ENCODE assay signal across 31 cellular contexts in the genomic region with DNA sequence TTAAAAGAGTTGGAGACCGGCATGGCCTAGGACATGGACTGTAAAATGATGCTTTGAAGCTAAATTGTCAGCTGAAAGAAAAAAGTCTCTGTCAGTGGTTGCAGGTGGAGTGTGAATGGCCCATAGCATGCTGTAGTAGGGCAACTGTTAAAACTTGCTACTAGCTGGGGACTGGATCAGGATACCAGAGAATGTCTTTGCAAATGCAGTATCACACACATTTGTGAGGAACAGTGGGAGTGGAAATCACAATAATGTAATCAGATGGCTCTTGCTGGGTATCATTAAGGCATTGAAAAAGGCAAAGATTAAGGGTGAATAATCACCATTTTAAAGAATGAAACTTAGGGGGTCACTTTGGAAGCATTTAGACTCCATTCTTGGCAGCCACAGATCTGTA.
"Had no signal": no experiment of that assay in that cellular context is flagged by ENCODE, and none has a peak within 500 bp of the region (broad histone marks: within the 10 kb centered on the region; RNA-seq: fewer than 3 reads in every experiment).

No MANE protein-coding gene starts in this region.

- H3K4me1 ChIP-seq: adrenal gland, body of pancreas, breast epithelium had no signal

- H3K27ac Mint-ChIP-seq: activated CD4-positive, alpha-beta memory T cell treated with anti-CD3 and anti-CD28 coated beads, Interleukin-2, amount 10 ng/mL, durations not matched to agents 7 days and 5 days; activated CD4-positive, alpha-beta T cell treated with anti-CD3 and anti-CD28 coated beads for 36 hours; activated CD4-positive, alpha-beta T cell treated with anti-CD3 and anti-CD28 coated beads, Interleukin-2, amount 10 ng/mL, durations not matched to agents 7 days and 5 days; activated naive CD4-positive, alpha-beta T cell treated with anti-CD3 and anti-CD28 coated beads for 36 hours; activated naive CD4-positive, alpha-beta T cell treated with anti-CD3 and anti-CD28 coated beads, Interleukin-2, amount 50 U/mL, for 72 hours; activated naive CD8-positive, alpha-beta T cell treated with anti-CD3 and anti-CD28 coated beads for 36 hours; activated T-cell treated with anti-CD3 and anti-CD28 coated beads, Interleukin-2, amount 50 U/mL, for 24 hours; activated T-helper 2 cell treated with anti-CD3 and anti-CD28 coated beads, Interferon-gamma antibody, Interleukin-2, Interleukin-4, amounts not matched to agents 10 μg/mL and 5 μg/mL and 100 μg/mL, durations not matched to agents 14 hours and 24 hours and 36 hours; T-helper 1 cell treated with Interleukin-12 subunit alpha and Interleukin-12 subunit beta and Interleukin-4 antibody, amounts not matched to agents 30 μg/mL and 1 μg/mL, for 36 hours; T-helper 2 cell treated with Interferon-gamma antibody and Interleukin-4, amounts not matched to agents 5 μg/mL and 100 μg/mL, for 36 hours had no signal

- H3K4me3 Mint-ChIP-seq: activated CD4-positive, alpha-beta memory T cell treated with anti-CD3 and anti-CD28 coated beads, Interleukin-2, amount 10 ng/mL, durations not matched to agents 7 days and 5 days; activated CD4-positive, alpha-beta T cell treated with anti-CD3 and anti-CD28 coated beads for 36 hours; activated CD4-positive, alpha-beta T cell treated with anti-CD3 and anti-CD28 coated beads, Interleukin-2, amount 10 ng/mL, durations not matched to agents 7 days and 5 days; activated naive CD4-positive, alpha-beta T cell treated with anti-CD3 and anti-CD28 coated beads for 36 hours; activated naive CD8-positive, alpha-beta T cell treated with anti-CD3 and anti-CD28 coated beads for 36 hours; activated T-cell treated with anti-CD3 and anti-CD28 coated beads, Interleukin-2, amount 50 U/mL, for 24 hours; T-helper 1 cell treated with Interleukin-12 subunit alpha and Interleukin-12 subunit beta and Interleukin-4 antibody, amounts not matched to agents 30 μg/mL and 1 μg/mL, for 36 hours; T-helper 2 cell treated with Interferon-gamma antibody and Interleukin-4, amounts not matched to agents 5 μg/mL and 100 μg/mL, for 36 hours had no signal

- ATAC-seq: activated CD4-positive, alpha-beta T cell treated with anti-CD3 and anti-CD28 coated beads for 36 hours; activated CD4-positive, CD25-positive, alpha-beta regulatory T cell treated with anti-CD3 and anti-CD28 coated beads, Interleukin-2, amount 50 U/mL, for 24 hours; activated naive CD4-positive, alpha-beta T cell treated with anti-CD3 and anti-CD28 coated beads, Interleukin-2, amount 50 U/mL, for 72 hours; body of pancreas had no signal

- H3K27me3 Mint-ChIP-seq: activated CD4-positive, alpha-beta memory T cell treated with anti-CD3 and anti-CD28 coated beads, Interleukin-2, amount 10 ng/mL, durations not matched to agents 7 days and 5 days; activated CD4-positive, alpha-beta T cell treated with anti-CD3 and anti-CD28 coated beads for 36 hours; activated CD4-positive, alpha-beta T cell treated with anti-CD3 and anti-CD28 coated beads, Interleukin-2, amount 10 ng/mL, durations not matched to agents 7 days and 5 days; activated naive CD8-positive, alpha-beta T cell treated with anti-CD3 and anti-CD28 coated beads for 36 hours; activated T-cell treated with anti-CD3 and anti-CD28 coated beads, Interleukin-2, amount 50 U/mL, for 24 hours had no signal

- DNase-seq: activated CD4-positive, alpha-beta memory T cell treated with anti-CD3 and anti-CD28 coated beads, Interleukin-2, amount 10 ng/mL, durations not matched to agents 7 days and 5 days; activated CD4-positive, alpha-beta T cell treated with anti-CD3 and anti-CD28 coated beads for 1 hour; activated CD4-positive, alpha-beta T cell treated with anti-CD3 and anti-CD28 coated beads for 36 hours; activated CD4-positive, alpha-beta T cell treated with anti-CD3 and anti-CD28 coated beads for 48 hours; activated CD4-positive, alpha-beta T cell treated with anti-CD3 and anti-CD28 coated beads, Interleukin-2, amount 10 ng/mL, durations not matched to agents 7 days and 5 days; activated CD4-positive, alpha-beta T cell treated with anti-CD3 and anti-CD28 coated beads, Interleukin-2, amount 50 U/mL, for 48 hours; activated CD4-positive, CD25-positive, alpha-beta regulatory T cell; activated CD8-positive, alpha-beta memory T cell treated with anti-CD3 and anti-CD28 coated beads, Interleukin-2, amount 50 U/mL, for 4 hours; activated effector memory CD4-positive, alpha-beta T cell treated with Interleukin-2 at 50 U/mL for 16 hours; activated gamma-delta T cell; activated naive CD4-positive, alpha-beta T cell treated with anti-CD3 and anti-CD28 coated beads for 36 hours; activated naive CD4-positive, alpha-beta T cell treated with anti-CD3 and anti-CD28 coated beads, Interleukin-2, amount 50 U/mL, for 16 hours; activated naive CD8-positive, alpha-beta T cell treated with anti-CD3 and anti-CD28 coated beads for 36 hours; activated T-cell treated with anti-CD3 and anti-CD28 coated beads, Interleukin-2, amount 50 U/mL, for 24 hours; activated T-cell treated with anti-CD3 and anti-CD28 coated beads, Interleukin-2, amount 50 U/mL, for 48 hours; adrenal gland; amniotic stem cell; aorta; body of pancreas; brain microvascular endothelial cell; central memory CD4-positive, alpha-beta T cell; T-helper 1 cell; T-helper 2 cell; T-helper 9 cell had no signal

- H3K4me1 Mint-ChIP-seq: activated CD4-positive, alpha-beta memory T cell treated with anti-CD3 and anti-CD28 coated beads, Interleukin-2, amount 10 ng/mL, durations not matched to agents 7 days and 5 days; activated CD4-positive, alpha-beta T cell treated with anti-CD3 and anti-CD28 coated beads for 36 hours; activated CD4-positive, alpha-beta T cell treated with anti-CD3 and anti-CD28 coated beads, Interleukin-2, amount 10 ng/mL, durations not matched to agents 7 days and 5 days; activated naive CD8-positive, alpha-beta T cell treated with anti-CD3 and anti-CD28 coated beads for 36 hours had no signal

- H3K9me3 Mint-ChIP-seq: activated CD4-positive, alpha-beta T cell treated with anti-CD3 and anti-CD28 coated beads, Interleukin-2, amount 10 ng/mL, durations not matched to agents 7 days and 5 days; activated naive CD8-positive, alpha-beta T cell treated with anti-CD3 and anti-CD28 coated beads for 36 hours; T-helper 1 cell treated with Interleukin-12 subunit alpha and Interleukin-12 subunit beta and Interleukin-4 antibody, amounts not matched to agents 30 μg/mL and 1 μg/mL, for 36 hours had no signal

- H3K27ac ChIP-seq: adrenal gland, body of pancreas, brain microvascular endothelial cell, breast epithelium, VCaP had no signal

- H3K4me3 ChIP-seq: adrenal gland, body of pancreas, breast epithelium had no signal

- H3K36me3 Mint-ChIP-seq: activated naive CD4-positive, alpha-beta T cell treated with anti-CD3 and anti-CD28 coated beads, Interleukin-2, amount 50 U/mL, for 72 hours; activated naive CD8-positive, alpha-beta T cell treated with anti-CD3 and anti-CD28 coated beads for 36 hours had no signal

- H3K36me3 ChIP-seq: adrenal gland, brain microvascular endothelial cell, breast epithelium had no signal

- H3K27me3 ChIP-seq: adrenal gland, body of pancreas, brain microvascular endothelial cell, breast epithelium had no signal
